ENCODE assay signal across 12 cellular contexts in genomic region chr4:74056858-74057562, GRCh38. TPM values are rescaled to one million over a fixed set of nuclear protein-coding genes. Genes with fewer than 3 reads are reported as not detected.
A peak's percentile ranks its signal among the peaks of the same experiment; 100 is the strongest.
DNase-seq lines count a peak whose midpoint lies in the region; ATAC-seq, FAIRE-seq and TF ChIP-seq lines count a peak whose summit lies in the region.
"Had no signal": no experiment of that assay in that cellular context is flagged by ENCODE, and none has a peak within 500 bp of the region (broad histone marks: within the 10 kb centered on the region; RNA-seq: fewer than 3 reads in every experiment).

No MANE protein-coding gene starts in this region.

- no peak overlapping the region for H3K4me3 Mint-ChIP-seq in CD8-positive, alpha-beta memory T cell
- H3K4me3 Mint-ChIP-seq in activated T-cell treated with anti-CD3 and anti-CD28 coated beads, Interleukin-2, amount 50 U/mL, for 24 hours: no peak overlapping the region
- H3K4me3 Mint-ChIP-seq: activated naive CD4-positive, alpha-beta T cell treated with anti-CD3 and anti-CD28 coated beads, Interleukin-2, amount 50 U/mL, for 24 hours; stimulated activated naive CD8-positive, alpha-beta T cell treated with anti-CD3 and anti-CD28 coated beads, Interleukin-15, Interleukin-2, amounts not matched to agents 100 ng/mL and 50 ng/mL, for 24 hours had no signal

- H3K4me1 ChIP-seq in CD8-positive, alpha-beta memory T cell (ENCODE audit: insufficient read depth, low read length): no peaks in the 10 kb centered on the region
- H3K4me1 ChIP-seq in HepG2 (ENCODE audit: insufficient read depth, low read length): no peaks in the 10 kb centered on the region
- H3K4me1 ChIP-seq: esophagus muscularis mucosa had no signal

- H2AFZ ChIP-seq in HepG2 (ENCODE audit: low read length): no peak overlapping the region

- no peaks in the 10 kb centered on the region for H3K4me1 Mint-ChIP-seq in CD8-positive, alpha-beta memory T cell
- H3K4me1 Mint-ChIP-seq in activated T-cell treated with anti-CD3 and anti-CD28 coated beads, Interleukin-2, amount 50 U/mL, for 24 hours (ENCODE audit: low read depth): no peaks in the 10 kb centered on the region
- H3K4me1 Mint-ChIP-seq: activated naive CD4-positive, alpha-beta T cell treated with anti-CD3 and anti-CD28 coated beads, Interleukin-2, amount 50 U/mL, for 24 hours had no signal

- TF ChIP-seq RAD21 in HepG2 (CRISPR knock-in tag; IDR thresholded peaks at IDR 0.05): no peak

- no peak for FAIRE-seq in HepG2 (lab: Jason Lieb, UNC)

- WGBS in HepG2 (ENCODE audit: low lambda C conversion rate): 8% methylated on average over 4 of the region's 4 CpGs
- WGBS in lower leg skin, 2 donors: 49 to 68% methylated on average over 4 of the region's 4 CpGs

- H3K27me3 ChIP-seq in CD8-positive, alpha-beta memory T cell (ENCODE audit: insufficient read depth, low read length, poor library complexity, severe bottlenecking): no peaks in the 10 kb centered on the region
- no peaks in the 10 kb centered on the region for H3K27me3 ChIP-seq in HepG2 (ENCODE audit: control insufficient read depth in 1 of 2, insufficient read depth in 2 of 2, low read length in 2 of 2)
- H3K27me3 ChIP-seq: esophagus muscularis mucosa had no signal

- BruUV-seq in HepG2 (replicated peaks; lab: Mats Ljungman, UMichigan): no TSS peak

- intact Hi-C loops in HepG2 (cut with micrococcal nuclease; ENCODE audit: unreplicated experiment): no loop called here
- intact Hi-C loops in lower leg skin (cut with DNase I; ENCODE audit: low total_unique reads): no loop called here

- no peaks in the 10 kb centered on the region for H3K79me2 ChIP-seq in HepG2 (ENCODE audit: insufficient read depth, low read length)

- H3K36me3 ChIP-seq in CD8-positive, alpha-beta memory T cell (ENCODE audit: insufficient read depth, low read length): no peaks in the 10 kb centered on the region
- no peaks in the 10 kb centered on the region for H3K36me3 ChIP-seq in HepG2 (replicated peaks in 1 of 2; ENCODE audit: control insufficient read depth in 1 of 2, insufficient read depth in 2 of 2, low read length in 2 of 2)
- H3K36me3 ChIP-seq: esophagus muscularis mucosa had no signal

- H3K27ac ChIP-seq in CD8-positive, alpha-beta memory T cell (ENCODE audit: low read depth, low read length): peak overlapping the region; percentile 35
- no peak overlapping the region for H3K27ac ChIP-seq in HepG2 (ENCODE audit: extremely low read length, insufficient read depth, low read length)
- H3K27ac ChIP-seq: esophagus muscularis mucosa had no signal

- H3K9ac ChIP-seq in HepG2 (ENCODE audit: insufficient read depth, low read depth, low read length): no peak overlapping the region

- peaks cover 0 to 6% of the 10 kb centered on the region in 2 donors for H3K27me3 Mint-ChIP-seq in CD8-positive, alpha-beta memory T cell
- peaks cover 2% of the 10 kb centered on the region for H3K27me3 Mint-ChIP-seq in activated T-cell treated with anti-CD3 and anti-CD28 coated beads, Interleukin-2, amount 50 U/mL, for 24 hours

- TF ChIP-seq CTCF in HepG2 (CRISPR knock-in tag; IDR thresholded peaks at IDR 0.05) (no peak), lower leg skin (IDR thresholded peaks at IDR 0.05) (no peak)

- ATAC-seq in HepG2: no peak
- no peak for ATAC-seq in HG03432 (IDR thresholded peaks at IDR 0.05; ENCODE audit: unreplicated experiment)

- H3K27ac Mint-ChIP-seq in CD8-positive, alpha-beta memory T cell: no peak overlapping the region
- no peak overlapping the region for H3K27ac Mint-ChIP-seq in activated T-cell treated with anti-CD3 and anti-CD28 coated beads, Interleukin-2, amount 50 U/mL, for 24 hours
- H3K27ac Mint-ChIP-seq: activated naive CD4-positive, alpha-beta T cell treated with anti-CD3 and anti-CD28 coated beads, Interleukin-2, amount 50 U/mL, for 24 hours; stimulated activated naive CD8-positive, alpha-beta T cell treated with anti-CD3 and anti-CD28 coated beads, Interleukin-15, Interleukin-2, amounts not matched to agents 100 ng/mL and 50 ng/mL, for 24 hours had no signal

- H3K36me3 Mint-ChIP-seq in CD8-positive, alpha-beta memory T cell: no peaks in the 10 kb centered on the region
- no peaks in the 10 kb centered on the region for H3K36me3 Mint-ChIP-seq in activated T-cell treated with anti-CD3 and anti-CD28 coated beads, Interleukin-2, amount 50 U/mL, for 24 hours (ENCODE audit: low read depth)
- H3K36me3 Mint-ChIP-seq: activated naive CD4-positive, alpha-beta T cell treated with anti-CD3 and anti-CD28 coated beads, Interleukin-2, amount 50 U/mL, for 24 hours had no signal

- no peak overlapping the region for H3K4me2 ChIP-seq in HepG2 (ENCODE audit: low read depth, low read length)

- TF ChIP-seq EP300 in HepG2 (IDR thresholded peaks at IDR 0.05; ENCODE audit: low read depth in 2 of 2, low read length in 2 of 2) (no peak), HepG2 (CRISPR knock-in tag; IDR thresholded peaks at IDR 0.05; ENCODE audit: borderline replicate concordance) (no peak)

- CTCF ChIA-PET in CD8-positive, alpha-beta memory T cell (lab: Charles Lee): no interaction called here
- CTCF ChIA-PET in HepG2 (lab: Yijun Ruan, JAX; ENCODE audit: low intra/inter-chr PET ratio, low total read pairs): no interaction called here

- H3K4me3 ChIP-seq in CD8-positive, alpha-beta memory T cell (ENCODE audit: low read length): no peak overlapping the region
- no peak overlapping the region for H3K4me3 ChIP-seq in HepG2 (replicated peaks in 1 of 3; ENCODE audit: insufficient read depth in 1 of 3, low read depth in 2 of 3, low read length in 3 of 3)
- H3K4me3 ChIP-seq in lower leg skin (ENCODE audit: low read depth, poor library complexity, severe bottlenecking): no peak overlapping the region
- H3K4me3 ChIP-seq: esophagus muscularis mucosa had no signal

- no peak for DNase-seq in CD8-positive, alpha-beta memory T cell
- DNase-seq in LHCN-M2 (ENCODE audit: low read depth) (peak; percentile 77), amniotic stem cell (lab: John Stamatoyannopoulos, UW) (peak; percentile 37), HepG2 (ENCODE audit: low spot score) (no peak), NCI-H748 treated with DMSO at 0.1 percent for 48 hours (lab: John Stamatoyannopoulos, UW) (no peak), lower leg skin (ENCODE audit: low spot score in 2 of 2) (no peak)
- DNase-seq in activated T-cell treated with anti-CD3 and anti-CD28 coated beads, Interleukin-2, amount 50 U/mL, for 24 hours: no peak
- DNase-seq: NK-92 treated with Interleukin-12 subunit alpha and Interleukin-12 subunit beta, amount 100 ng/mL, for 24 hours had no signal

- no peak for TF ChIP-seq POLR2A in HepG2 (IDR thresholded peaks at IDR 0.05; ENCODE audit: insufficient read depth in 1 of 2, low read depth in 2 of 2, low read length in 2 of 2)
- no peak for TF ChIP-seq POLR2A in lower leg skin (IDR thresholded peaks at IDR 0.05)

- in situ Hi-C loops in HepG2 (cut with HindIII; ENCODE audit: extremely low pct_ligation_motif_present, low pct_unique_long_range_greater_than_20kb): no loop called here

- peaks cover 0 to 6% (median 0%) of the 10 kb centered on the region in 5 donors for H3K9me3 Mint-ChIP-seq in CD8-positive, alpha-beta memory T cell
- H3K9me3 Mint-ChIP-seq in activated T-cell treated with anti-CD3 and anti-CD28 coated beads, Interleukin-2, amount 50 U/mL, for 24 hours: peaks cover 4% of the 10 kb centered on the region
- H3K9me3 Mint-ChIP-seq: activated naive CD4-positive, alpha-beta T cell treated with anti-CD3 and anti-CD28 coated beads, Interleukin-2, amount 50 U/mL, for 24 hours had no signal

- no peaks in the 10 kb centered on the region for H4K20me1 ChIP-seq in HepG2 (ENCODE audit: insufficient read depth, low read length)

- POLR2A ChIA-PET in CD8-positive, alpha-beta memory T cell (lab: Charles Lee): no interaction called here
- POLR2A ChIA-PET in HepG2 (lab: Yijun Ruan, JAX): no interaction called here

- no peaks in the 10 kb centered on the region for H3K9me3 ChIP-seq in CD8-positive, alpha-beta memory T cell (ENCODE audit: low read length)
- no peaks in the 10 kb centered on the region for H3K9me3 ChIP-seq in HepG2 (ENCODE audit: low read length)

RNA-seq across cellular contexts. Expression of gene CXCL3, which starts 18.5 kb away (rescaled TPM):
- not detected for total RNA-seq in CD8-positive, alpha-beta memory T cell
- not detected for polyA plus RNA-seq in CD8-positive, alpha-beta memory T cell
- total RNA-seq in LHCN-M2 (2014; rRNA removed) (8.7 and 16.0 TPM in 2 replicates), HepG2 (2016; rRNA removed; fragmentation: Illumina TruSeq; extraction: Trizol) (0.13 TPM in 1 of 2 replicates, not detected in the other), lower leg skin (under 1 TPM in 3 of 4 donors, not detected in 1; 0.25 to 0.49 (median 0.34) TPM)
- polyA plus RNA-seq in LHCN-M2 (2012): 4.1 TPM
- not detected in 2 replicates for total RNA-seq in HepG2 (2016; cell fraction: cytosol; rRNA removed; fragmentation: Illumina TruSeq; extraction: Trizol; ENCODE audit: low read depth)
- total RNA-seq in HepG2 (2016; cell fraction: insoluble cytoplasmic fraction; rRNA removed; fragmentation: Illumina TruSeq; extraction: Trizol): 0.24 TPM in 1 of 2 replicates, not detected in the other
- total RNA-seq in HepG2 (2016; cell fraction: membrane; rRNA removed; fragmentation: Illumina TruSeq; extraction: Trizol): not detected in 2 replicates
- 0.38 TPM in 1 of 2 replicates, not detected in the other for total RNA-seq in HepG2 (2016; cell fraction: nucleus; rRNA removed; fragmentation: Illumina TruSeq; extraction: Trizol)
- not detected in 2 replicates for polyA plus RNA-seq in HepG2 (2011; rRNA removed)
- polyA plus RNA-seq in HepG2 (2011; cell fraction: cytosol; rRNA removed): not detected in 2 replicates
- polyA plus RNA-seq in HepG2 (2011; cell fraction: nucleus; rRNA removed): not detected in 2 replicates
- polyA plus RNA-seq in HepG2 (2012): not detected in 2 replicates
- not detected in 2 replicates for polyA plus RNA-seq in HepG2 (2016; cell fraction: cytosol; fragmentation: Illumina TruSeq; extraction: Trizol; ENCODE audit: low read depth)
- polyA plus RNA-seq in HepG2 (2016; cell fraction: insoluble cytoplasmic fraction; fragmentation: Illumina TruSeq; extraction: Trizol; ENCODE audit: low read depth): 0.22 TPM in 1 of 2 replicates, not detected in the other
- polyA plus RNA-seq in HepG2 (2016; cell fraction: membrane; fragmentation: Illumina TruSeq; extraction: Trizol; ENCODE audit: low read depth): 0.24 TPM in 1 of 2 replicates, not detected in the other
- 0.53 and 1.3 TPM in 2 replicates for polyA plus RNA-seq in HepG2 (2016; cell fraction: nucleus; fragmentation: Illumina TruSeq; extraction: Trizol; ENCODE audit: insufficient read depth, low read depth)
- polyA minus RNA-seq in HepG2 (2011; rRNA and poly(A)+ RNA removed; ENCODE audit: low replicate concordance): 0.89 TPM in 1 of 2 replicates, not detected in the other
- not detected in 2 replicates for polyA minus RNA-seq in HepG2 (2011; cell fraction: cytosol; rRNA and poly(A)+ RNA removed)
- polyA minus RNA-seq in HepG2 (2011; cell fraction: nucleus; rRNA and poly(A)+ RNA removed): not detected in 2 replicates

RNA-seq across cellular contexts. Expression of gene CXCL2, which starts 42.0 kb away (rescaled TPM):
- under 1 TPM in 1 of 2 experiments, not detected in 1; 0.26 TPM for total RNA-seq in CD8-positive, alpha-beta memory T cell
- polyA plus RNA-seq in CD8-positive, alpha-beta memory T cell: not detected
- 7.3 and 9.9 TPM in 2 replicates for total RNA-seq in LHCN-M2 (2014; rRNA removed)
- 2.2 TPM for polyA plus RNA-seq in LHCN-M2 (2012)
- total RNA-seq in HepG2 (2016; rRNA removed; fragmentation: Illumina TruSeq; extraction: Trizol): 0.44 and 0.97 TPM in 2 replicates
- 1.3 and 1.6 TPM in 2 replicates for total RNA-seq in HepG2 (2016; cell fraction: cytosol; rRNA removed; fragmentation: Illumina TruSeq; extraction: Trizol; ENCODE audit: low read depth)
- total RNA-seq in HepG2 (2016; cell fraction: insoluble cytoplasmic fraction; rRNA removed; fragmentation: Illumina TruSeq; extraction: Trizol): 0.15 and 0.76 TPM in 2 replicates
- 0.90 and 1.0 TPM in 2 replicates for total RNA-seq in HepG2 (2016; cell fraction: membrane; rRNA removed; fragmentation: Illumina TruSeq; extraction: Trizol)
- 1.6 and 1.9 TPM in 2 replicates for total RNA-seq in HepG2 (2016; cell fraction: nucleus; rRNA removed; fragmentation: Illumina TruSeq; extraction: Trizol)
- polyA plus RNA-seq in HepG2 (2011; rRNA removed): not detected in 2 replicates
- polyA plus RNA-seq in HepG2 (2011; cell fraction: cytosol; rRNA removed): 0.06 TPM in 1 of 2 replicates, not detected in the other
- 0.33 and 0.56 TPM in 2 replicates for polyA plus RNA-seq in HepG2 (2011; cell fraction: nucleus; rRNA removed)
- not detected in 2 replicates for polyA plus RNA-seq in HepG2 (2012)
- polyA plus RNA-seq in HepG2 (2016; cell fraction: cytosol; fragmentation: Illumina TruSeq; extraction: Trizol; ENCODE audit: low read depth): 0.14 and 0.32 TPM in 2 replicates
- polyA plus RNA-seq in HepG2 (2016; cell fraction: insoluble cytoplasmic fraction; fragmentation: Illumina TruSeq; extraction: Trizol; ENCODE audit: low read depth): 0.40 and 0.66 TPM in 2 replicates
- polyA plus RNA-seq in HepG2 (2016; cell fraction: membrane; fragmentation: Illumina TruSeq; extraction: Trizol; ENCODE audit: low read depth): 0.21 and 0.46 TPM in 2 replicates
- 3.8 and 4.3 TPM in 2 replicates for polyA plus RNA-seq in HepG2 (2016; cell fraction: nucleus; fragmentation: Illumina TruSeq; extraction: Trizol; ENCODE audit: insufficient read depth, low read depth)
- 5.7 TPM in 1 of 2 replicates, not detected in the other for polyA minus RNA-seq in HepG2 (2011; rRNA and poly(A)+ RNA removed; ENCODE audit: low replicate concordance)
- polyA minus RNA-seq in HepG2 (2011; cell fraction: cytosol; rRNA and poly(A)+ RNA removed): not detected in 2 replicates
- not detected in 2 replicates for polyA minus RNA-seq in HepG2 (2011; cell fraction: nucleus; rRNA and poly(A)+ RNA removed)
- 1 to 10 TPM; 1.9 to 6.9 (median 2.9) TPM for total RNA-seq in lower leg skin

RNA-seq across cellular contexts. Expression of gene CXCL5, which starts 58.5 kb away (rescaled TPM):
- not detected for total RNA-seq in CD8-positive, alpha-beta memory T cell
- not detected for polyA plus RNA-seq in CD8-positive, alpha-beta memory T cell
- total RNA-seq in LHCN-M2 (2014; rRNA removed): 0.06 TPM in 1 of 2 replicates, not detected in the other
- 0.05 TPM for polyA plus RNA-seq in LHCN-M2 (2012)
- total RNA-seq in HepG2 (2016; rRNA removed; fragmentation: Illumina TruSeq; extraction: Trizol): not detected in 2 replicates
- total RNA-seq in HepG2 (2016; cell fraction: cytosol; rRNA removed; fragmentation: Illumina TruSeq; extraction: Trizol; ENCODE audit: low read depth): not detected in 2 replicates
- total RNA-seq in HepG2 (2016; cell fraction: insoluble cytoplasmic fraction; rRNA removed; fragmentation: Illumina TruSeq; extraction: Trizol): not detected in 2 replicates
- total RNA-seq in HepG2 (2016; cell fraction: membrane; rRNA removed; fragmentation: Illumina TruSeq; extraction: Trizol): not detected in 2 replicates
- not detected in 2 replicates for total RNA-seq in HepG2 (2016; cell fraction: nucleus; rRNA removed; fragmentation: Illumina TruSeq; extraction: Trizol)
- 0.03 TPM in 1 of 2 replicates, not detected in the other for polyA plus RNA-seq in HepG2 (2011; rRNA removed)
- polyA plus RNA-seq in HepG2 (2011; cell fraction: cytosol; rRNA removed): not detected in 2 replicates
- not detected in 2 replicates for polyA plus RNA-seq in HepG2 (2011; cell fraction: nucleus; rRNA removed)
- not detected in 2 replicates for polyA plus RNA-seq in HepG2 (2012)
- polyA plus RNA-seq in HepG2 (2016; cell fraction: cytosol; fragmentation: Illumina TruSeq; extraction: Trizol; ENCODE audit: low read depth): not detected in 2 replicates
- not detected in 2 replicates for polyA plus RNA-seq in HepG2 (2016; cell fraction: insoluble cytoplasmic fraction; fragmentation: Illumina TruSeq; extraction: Trizol; ENCODE audit: low read depth)
- polyA plus RNA-seq in HepG2 (2016; cell fraction: membrane; fragmentation: Illumina TruSeq; extraction: Trizol; ENCODE audit: low read depth): not detected in 2 replicates
- not detected in 2 replicates for polyA plus RNA-seq in HepG2 (2016; cell fraction: nucleus; fragmentation: Illumina TruSeq; extraction: Trizol; ENCODE audit: insufficient read depth, low read depth)
- not detected in 2 replicates for polyA minus RNA-seq in HepG2 (2011; rRNA and poly(A)+ RNA removed; ENCODE audit: low replicate concordance)
- polyA minus RNA-seq in HepG2 (2011; cell fraction: cytosol; rRNA and poly(A)+ RNA removed): not detected in 2 replicates
- polyA minus RNA-seq in HepG2 (2011; cell fraction: nucleus; rRNA and poly(A)+ RNA removed): not detected in 2 replicates
- not detected for total RNA-seq in lower leg skin

Comparison
In these comparisons a context has a peak if more than half of its experiments do, and no peak if none do; other contexts are left out.
1. DNase-seq: peak in LHCN-M2 (single experiment) and amniotic stem cell (single experiment); none in CD8-positive, alpha-beta memory T cell (0 of 5), HepG2 (single experiment), activated T-cell treated with anti-CD3 and anti-CD28 coated beads, Interleukin-2, amount 50 U/mL, for 24 hours (single experiment), NCI-H748 treated with DMSO at 0.1 percent for 48 hours (single experiment) and lower leg skin (0 of 2).